1 cellular context compared by ENCODE assay signal in genomic region chr2:148643998-148644884, GRCh38.
A peak's percentile ranks its signal among the peaks of the same experiment; 100 is the strongest.
TF ChIP-seq lines count a peak whose summit lies in the region.

Gene EPC2, plus strand, starts transcription at chr2:148644751. Its CDS starts 267 bp downstream, at chr2:148645018.

TF ChIP-seq in K562, 482 proteins besides CTCF, POLR2A, EP300 and RAD21 (continued from another document):
- no peak for TF ChIP-seq PTTG1 (tag; IDR thresholded peaks at IDR 0.05; ENCODE audit: low read depth)
- 0 out of 2 replicates have a peak, but pooled peaks have one; percentile 47 for TF ChIP-seq ERF (CRISPR knock-in tag; IDR thresholded peaks at IDR 0.05)
- TF ChIP-seq NUFIP1 (IDR thresholded peaks at IDR 0.05; ENCODE audit: partially characterized antibody), result no peak
- TF ChIP-seq JUNB (CRISPR knock-in tag; conservative IDR thresholded peaks at IDR 0.05), result no peak; the same call in 1 of the 2 replicates
- TF ChIP-seq POLR2AphosphoS2 (IDR thresholded peaks at IDR 0.05; ENCODE audit: low read length), result peak; percentile 27; the same call in 1 of the 2 replicates
- 0 out of 2 replicates have a peak, but pooled peaks have one; percentile 62 for TF ChIP-seq CREB3 (tag; conservative IDR thresholded peaks at IDR 0.05; ENCODE audit: low read depth)
- no peak for TF ChIP-seq FOXK2 (conservative IDR thresholded peaks at IDR 0.05 in 1 of 2, IDR thresholded peaks at IDR 0.05 in 1 of 2; ENCODE audit: low read depth in 2 of 2)
- no peak for TF ChIP-seq ZNF165 (CRISPR knock-in tag; IDR thresholded peaks at IDR 0.05; ENCODE audit: borderline replicate concordance)
- no peak for TF ChIP-seq TBL1XR1 (IDR thresholded peaks at IDR 0.05; ENCODE audit: low read length in 2 of 2)
- TF ChIP-seq ZMIZ1 (IDR thresholded peaks at IDR 0.05; ENCODE audit: low read depth in 2 of 2, low read length in 2 of 2), result no peak
- TF ChIP-seq ZNF740 (CRISPR knock-in tag; IDR thresholded peaks at IDR 0.05), result no peak
- no peak for TF ChIP-seq ZNF740 (tag; IDR thresholded peaks at IDR 0.05)
- TF ChIP-seq STAT6 (CRISPR knock-in tag; IDR thresholded peaks at IDR 0.05), result peak; percentile 94
- TF ChIP-seq KLF16 (IDR thresholded peaks at IDR 0.05), result no peak
